ENCODE assay signal across 1 cellular context in the genomic region with DNA sequence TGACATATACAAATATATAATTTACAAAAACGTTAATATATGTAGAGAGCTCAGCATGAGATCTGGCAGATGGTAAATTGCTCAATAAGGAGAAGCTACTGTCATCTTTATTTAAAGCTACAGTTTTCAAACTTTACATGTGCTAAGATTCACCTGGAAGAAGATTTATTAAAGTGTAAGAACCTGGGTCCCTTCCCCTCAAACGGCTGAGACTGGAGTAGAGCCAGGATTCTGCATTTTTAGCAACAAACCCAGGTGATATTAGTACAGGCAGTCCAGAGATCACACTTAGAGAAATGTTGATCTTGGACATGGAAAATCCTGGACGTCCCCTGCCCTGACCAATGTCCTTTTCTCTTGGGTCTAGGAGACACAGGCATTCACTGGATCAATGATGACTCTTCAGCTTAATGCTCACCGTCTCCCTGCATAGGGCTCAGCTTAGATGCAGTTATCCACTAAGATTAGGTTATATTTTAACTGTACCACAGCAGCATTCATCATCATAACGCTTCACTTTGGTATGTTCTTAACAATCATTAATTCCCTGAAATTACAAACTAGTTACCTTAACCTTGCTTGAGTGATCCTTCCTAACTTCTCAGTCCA.
TF ChIP-seq lines count a peak whose summit lies in the region.

No MANE protein-coding gene starts in this region.

TF ChIP-seq in GM12878, 131 proteins besides CTCF, POLR2A, EP300 and RAD21 (continued from another document):
- TF ChIP-seq, protein P1, sequence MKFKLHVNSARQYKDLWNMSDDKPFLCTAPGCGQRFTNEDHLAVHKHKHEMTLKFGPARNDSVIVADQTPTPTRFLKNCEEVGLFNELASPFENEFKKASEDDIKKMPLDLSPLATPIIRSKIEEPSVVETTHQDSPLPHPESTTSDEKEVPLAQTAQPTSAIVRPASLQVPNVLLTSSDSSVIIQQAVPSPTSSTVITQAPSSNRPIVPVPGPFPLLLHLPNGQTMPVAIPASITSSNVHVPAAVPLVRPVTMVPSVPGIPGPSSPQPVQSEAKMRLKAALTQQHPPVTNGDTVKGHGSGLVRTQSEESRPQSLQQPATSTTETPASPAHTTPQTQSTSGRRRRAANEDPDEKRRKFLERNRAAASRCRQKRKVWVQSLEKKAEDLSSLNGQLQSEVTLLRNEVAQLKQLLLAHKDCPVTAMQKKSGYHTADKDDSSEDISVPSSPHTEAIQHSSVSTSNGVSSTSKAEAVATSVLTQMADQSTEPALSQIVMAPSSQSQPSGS (IDR thresholded peaks at IDR 0.05; ENCODE audit: low read length): 0 out of 2 replicates have a peak, but pooled peaks have one; percentile 5
- no peak for TF ChIP-seq GABPA (IDR thresholded peaks at IDR 0.05; ENCODE audit: low read depth)
